ENCODE assay signal across 1 cellular context in genomic region chr6:2999005-2999620, GRCh38.
TF ChIP-seq lines count a peak whose summit lies in the region.

No MANE protein-coding gene starts in this region.

TF ChIP-seq in HepG2, 621 proteins besides CTCF, POLR2A, EP300 and RAD21 (continued from another document and continues in another):
- TF ChIP-seq HNF1A (IDR thresholded peaks at IDR 0.05; ENCODE audit: low read depth) (no peak), HNF1A (CRISPR knock-in tag; IDR thresholded peaks at IDR 0.05; ENCODE audit: borderline replicate concordance) (peak; percentile 72; the same call in 1 of the 2 replicates), RNF2 (conservative IDR thresholded peaks at IDR 0.05; ENCODE audit: low read depth) (no peak), XRCC5 (optimal IDR thresholded peaks at IDR 0.05; ENCODE audit: low read length) (peak; percentile 20), ZNF350 (CRISPR knock-in tag; IDR thresholded peaks at IDR 0.05; ENCODE audit: borderline replicate concordance, low read depth) (peak; percentile 43; the same call in 1 of the 2 replicates), ZNF18 (CRISPR knock-in tag; IDR thresholded peaks at IDR 0.05; ENCODE audit: insufficient replicate concordance) (peak; percentile 57), ZNF329 (CRISPR knock-in tag; IDR thresholded peaks at IDR 0.05; ENCODE audit: low read depth) (0 out of 2 replicates have a peak, but pooled peaks have one; percentile 17), GATAD2A (CRISPR knock-in tag; IDR thresholded peaks at IDR 0.05) (peak; percentile 88), HOXA5 (CRISPR knock-in tag; IDR thresholded peaks at IDR 0.05) (peak; percentile 82), ZNF234 (CRISPR knock-in tag; conservative IDR thresholded peaks at IDR 0.05) (no peak; the same call in 1 of the 2 replicates), ZFX (CRISPR knock-in tag; IDR thresholded peaks at IDR 0.05; ENCODE audit: low read depth) (no peak; the same call in 1 of the 2 replicates), ARID3A (IDR thresholded peaks at IDR 0.05; ENCODE audit: low read depth, low read length) (peak; percentile 72), ZFP91 (CRISPR knock-in tag; IDR thresholded peaks at IDR 0.05; ENCODE audit: borderline replicate concordance) (peak; percentile 37), UBTF (CRISPR knock-in tag; IDR thresholded peaks at IDR 0.05) (no peak)
- TF ChIP-seq, protein P1, sequence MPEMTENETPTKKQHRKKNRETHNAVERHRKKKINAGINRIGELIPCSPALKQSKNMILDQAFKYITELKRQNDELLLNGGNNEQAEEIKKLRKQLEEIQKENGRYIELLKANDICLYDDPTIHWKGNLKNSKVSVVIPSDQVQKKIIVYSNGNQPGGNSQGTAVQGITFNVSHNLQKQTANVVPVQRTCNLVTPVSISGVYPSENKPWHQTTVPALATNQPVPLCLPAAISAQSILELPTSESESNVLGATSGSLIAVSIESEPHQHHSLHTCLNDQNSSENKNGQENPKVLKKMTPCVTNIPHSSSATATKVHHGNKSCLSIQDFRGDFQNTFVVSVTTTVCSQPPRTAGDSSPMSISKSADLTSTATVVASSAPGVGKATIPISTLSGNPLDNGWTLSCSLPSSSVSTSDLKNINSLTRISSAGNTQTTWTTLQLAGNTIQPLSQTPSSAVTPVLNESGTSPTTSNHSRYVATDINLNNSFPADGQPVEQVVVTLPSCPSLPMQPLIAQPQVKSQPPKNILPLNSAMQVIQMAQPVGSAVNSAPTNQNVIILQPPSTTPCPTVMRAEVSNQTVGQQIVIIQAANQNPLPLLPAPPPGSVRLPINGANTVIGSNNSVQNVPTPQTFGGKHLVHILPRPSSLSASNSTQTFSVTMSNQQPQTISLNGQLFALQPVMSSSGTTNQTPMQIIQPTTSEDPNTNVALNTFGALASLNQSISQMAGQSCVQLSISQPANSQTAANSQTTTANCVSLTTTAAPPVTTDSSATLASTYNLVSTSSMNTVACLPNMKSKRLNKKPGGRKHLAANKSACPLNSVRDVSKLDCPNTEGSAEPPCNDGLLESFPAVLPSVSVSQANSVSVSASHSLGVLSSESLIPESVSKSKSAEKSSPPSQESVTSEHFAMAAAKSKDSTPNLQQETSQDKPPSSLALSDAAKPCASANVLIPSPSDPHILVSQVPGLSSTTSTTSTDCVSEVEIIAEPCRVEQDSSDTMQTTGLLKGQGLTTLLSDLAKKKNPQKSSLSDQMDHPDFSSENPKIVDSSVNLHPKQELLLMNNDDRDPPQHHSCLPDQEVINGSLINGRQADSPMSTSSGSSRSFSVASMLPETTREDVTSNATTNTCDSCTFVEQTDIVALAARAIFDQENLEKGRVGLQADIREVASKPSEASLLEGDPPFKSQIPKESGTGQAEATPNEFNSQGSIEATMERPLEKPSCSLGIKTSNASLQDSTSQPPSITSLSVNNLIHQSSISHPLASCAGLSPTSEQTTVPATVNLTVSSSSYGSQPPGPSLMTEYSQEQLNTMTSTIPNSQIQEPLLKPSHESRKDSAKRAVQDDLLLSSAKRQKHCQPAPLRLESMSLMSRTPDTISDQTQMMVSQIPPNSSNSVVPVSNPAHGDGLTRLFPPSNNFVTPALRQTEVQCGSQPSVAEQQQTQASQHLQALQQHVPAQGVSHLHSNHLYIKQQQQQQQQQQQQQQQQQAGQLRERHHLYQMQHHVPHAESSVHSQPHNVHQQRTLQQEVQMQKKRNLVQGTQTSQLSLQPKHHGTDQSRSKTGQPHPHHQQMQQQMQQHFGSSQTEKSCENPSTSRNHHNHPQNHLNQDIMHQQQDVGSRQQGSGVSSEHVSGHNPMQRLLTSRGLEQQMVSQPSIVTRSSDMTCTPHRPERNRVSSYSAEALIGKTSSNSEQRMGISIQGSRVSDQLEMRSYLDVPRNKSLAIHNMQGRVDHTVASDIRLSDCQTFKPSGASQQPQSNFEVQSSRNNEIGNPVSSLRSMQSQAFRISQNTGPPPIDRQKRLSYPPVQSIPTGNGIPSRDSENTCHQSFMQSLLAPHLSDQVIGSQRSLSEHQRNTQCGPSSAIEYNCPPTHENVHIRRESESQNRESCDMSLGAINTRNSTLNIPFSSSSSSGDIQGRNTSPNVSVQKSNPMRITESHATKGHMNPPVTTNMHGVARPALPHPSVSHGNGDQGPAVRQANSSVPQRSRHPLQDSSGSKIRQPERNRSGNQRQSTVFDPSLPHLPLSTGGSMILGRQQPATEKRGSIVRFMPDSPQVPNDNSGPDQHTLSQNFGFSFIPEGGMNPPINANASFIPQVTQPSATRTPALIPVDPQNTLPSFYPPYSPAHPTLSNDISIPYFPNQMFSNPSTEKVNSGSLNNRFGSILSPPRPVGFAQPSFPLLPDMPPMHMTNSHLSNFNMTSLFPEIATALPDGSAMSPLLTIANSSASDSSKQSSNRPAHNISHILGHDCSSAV (CRISPR knock-in tag; IDR thresholded peaks at IDR 0.05; ENCODE audit: borderline replicate concordance): no peak
- TF ChIP-seq, protein P2, sequence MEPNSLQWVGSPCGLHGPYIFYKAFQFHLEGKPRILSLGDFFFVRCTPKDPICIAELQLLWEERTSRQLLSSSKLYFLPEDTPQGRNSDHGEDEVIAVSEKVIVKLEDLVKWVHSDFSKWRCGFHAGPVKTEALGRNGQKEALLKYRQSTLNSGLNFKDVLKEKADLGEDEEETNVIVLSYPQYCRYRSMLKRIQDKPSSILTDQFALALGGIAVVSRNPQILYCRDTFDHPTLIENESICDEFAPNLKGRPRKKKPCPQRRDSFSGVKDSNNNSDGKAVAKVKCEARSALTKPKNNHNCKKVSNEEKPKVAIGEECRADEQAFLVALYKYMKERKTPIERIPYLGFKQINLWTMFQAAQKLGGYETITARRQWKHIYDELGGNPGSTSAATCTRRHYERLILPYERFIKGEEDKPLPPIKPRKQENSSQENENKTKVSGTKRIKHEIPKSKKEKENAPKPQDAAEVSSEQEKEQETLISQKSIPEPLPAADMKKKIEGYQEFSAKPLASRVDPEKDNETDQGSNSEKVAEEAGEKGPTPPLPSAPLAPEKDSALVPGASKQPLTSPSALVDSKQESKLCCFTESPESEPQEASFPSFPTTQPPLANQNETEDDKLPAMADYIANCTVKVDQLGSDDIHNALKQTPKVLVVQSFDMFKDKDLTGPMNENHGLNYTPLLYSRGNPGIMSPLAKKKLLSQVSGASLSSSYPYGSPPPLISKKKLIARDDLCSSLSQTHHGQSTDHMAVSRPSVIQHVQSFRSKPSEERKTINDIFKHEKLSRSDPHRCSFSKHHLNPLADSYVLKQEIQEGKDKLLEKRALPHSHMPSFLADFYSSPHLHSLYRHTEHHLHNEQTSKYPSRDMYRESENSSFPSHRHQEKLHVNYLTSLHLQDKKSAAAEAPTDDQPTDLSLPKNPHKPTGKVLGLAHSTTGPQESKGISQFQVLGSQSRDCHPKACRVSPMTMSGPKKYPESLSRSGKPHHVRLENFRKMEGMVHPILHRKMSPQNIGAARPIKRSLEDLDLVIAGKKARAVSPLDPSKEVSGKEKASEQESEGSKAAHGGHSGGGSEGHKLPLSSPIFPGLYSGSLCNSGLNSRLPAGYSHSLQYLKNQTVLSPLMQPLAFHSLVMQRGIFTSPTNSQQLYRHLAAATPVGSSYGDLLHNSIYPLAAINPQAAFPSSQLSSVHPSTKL (CRISPR knock-in tag; IDR thresholded peaks at IDR 0.05): peak; percentile 88
